Comparison of ENCODE assay signal across 16 cellular contexts in genomic region chr22:36234919-36235318, GRCh38. TPM values are rescaled to one million over a fixed set of nuclear protein-coding genes. Genes with fewer than 3 reads are reported as not detected.
DNase-seq lines count a peak whose midpoint lies in the region; ATAC-seq, FAIRE-seq and TF ChIP-seq lines count a peak whose summit lies in the region.
"Had no signal": no experiment of that assay in that cellular context is flagged by ENCODE, and none has a peak within 500 bp of the region (broad histone marks: within the 10 kb centered on the region; RNA-seq: fewer than 3 reads in every experiment).

No MANE protein-coding gene starts in this region.

- peaks cover 50% of the 10 kb centered on the region for H3K36me3 Mint-ChIP-seq in activated naive CD8-positive, alpha-beta T cell treated with anti-CD3 and anti-CD28 coated beads, Interleukin-2, amount 10 ng/mL, durations not matched to agents 7 days and 5 days
- peaks cover 49% of the 10 kb centered on the region for H3K36me3 Mint-ChIP-seq in nephron (ENCODE audit: low read depth)

- H3K9me3 Mint-ChIP-seq in activated naive CD8-positive, alpha-beta T cell treated with anti-CD3 and anti-CD28 coated beads, Interleukin-2, amount 10 ng/mL, durations not matched to agents 7 days and 5 days: peaks cover 4% of the 10 kb centered on the region
- peaks cover 2% of the 10 kb centered on the region for H3K9me3 Mint-ChIP-seq in nephron

- H3K4me3 Mint-ChIP-seq in activated naive CD8-positive, alpha-beta T cell treated with anti-CD3 and anti-CD28 coated beads, Interleukin-2, amount 10 ng/mL, durations not matched to agents 7 days and 5 days: peak overlapping the region; percentile 76
- peak overlapping the region in 1 of 3 experiments; percentile 6 for H3K4me3 Mint-ChIP-seq in nephron
- H3K4me3 Mint-ChIP-seq: nephron progenitor cell had no signal

- TF ChIP-seq CTCF in nephron (IDR thresholded peaks at IDR 0.05; ENCODE audit: unreplicated experiment in 3 of 3): no peak

- no peak for ATAC-seq in activated naive CD8-positive, alpha-beta T cell treated with anti-CD3 and anti-CD28 coated beads, Interleukin-2, amount 10 ng/mL, durations not matched to agents 7 days and 5 days (ENCODE audit: low read depth)
- ATAC-seq in GM18517 (IDR thresholded peaks at IDR 0.05; ENCODE audit: unreplicated experiment): no peak
- no peak for ATAC-seq in GM19023 (IDR thresholded peaks at IDR 0.05; ENCODE audit: unreplicated experiment)
- ATAC-seq: A549; CD8-positive, alpha-beta T cell had no signal

- peak; percentile 35 for DNase-seq in NCI-H2171 treated with DMSO at 0.1 percent for 48 hours (lab: John Stamatoyannopoulos, UW)
- no peak for DNase-seq in NCI-H2171 (lab: John Stamatoyannopoulos, UW)
- no peak for DNase-seq in GM12892 (ENCODE audit: insufficient read length)
- DNase-seq in activated naive CD8-positive, alpha-beta T cell treated with anti-CD3 and anti-CD28 coated beads, Interleukin-2, amount 10 ng/mL, durations not matched to agents 7 days and 5 days: no peak
- DNase-seq in posterior cingulate gyrus: no peak
- DNase-seq: CD8-positive, alpha-beta T cell; left ventricle myocardium inferior; nephron progenitor cell; OCI-M1; SK-N-SH; upper lobe of left lung had no signal

- H3K27me3 Mint-ChIP-seq in activated naive CD8-positive, alpha-beta T cell treated with anti-CD3 and anti-CD28 coated beads, Interleukin-2, amount 10 ng/mL, durations not matched to agents 7 days and 5 days: no peaks in the 10 kb centered on the region
- no peaks in the 10 kb centered on the region for H3K27me3 Mint-ChIP-seq in nephron (ENCODE audit: low read depth)

- TF ChIP-seq POLR2A in GM12892 (IDR thresholded peaks at IDR 0.05; ENCODE audit: low read depth, low read length): no peak

- FAIRE-seq in GM12892 (lab: Jason Lieb, UNC): peak; percentile 24
- FAIRE-seq: A549, HTR-8/SVneo had no signal

- H3K4me1 Mint-ChIP-seq in activated naive CD8-positive, alpha-beta T cell treated with anti-CD3 and anti-CD28 coated beads, Interleukin-2, amount 10 ng/mL, durations not matched to agents 7 days and 5 days: peaks cover 56% of the 10 kb centered on the region
- H3K4me1 Mint-ChIP-seq in nephron: peaks cover 52% of the 10 kb centered on the region

- H3K27ac Mint-ChIP-seq in activated naive CD8-positive, alpha-beta T cell treated with anti-CD3 and anti-CD28 coated beads, Interleukin-2, amount 10 ng/mL, durations not matched to agents 7 days and 5 days: peak overlapping the region; percentile 85
- H3K27ac Mint-ChIP-seq in nephron: peak overlapping the region; percentile 9 to 51 (median 44)

- POLR2A ChIA-PET in activated naive CD8-positive, alpha-beta T cell treated with anti-CD3 and anti-CD28 coated beads, Interleukin-2, amount 10 ng/mL, durations not matched to agents 7 days and 5 days (lab: Charles Lee): interaction anchor here (0.6 to 1.4 kb wide), 4 partner anchors 9 to 52 kb away, joined by 3 to 4 read pairs (median 4); partner anchors contain the start of gene APOL1

- intact Hi-C loops in posterior cingulate gyrus (cut with DNase I): loop anchor here (5.0 kb wide), 2 partner anchors 42 to 43 kb away; no protein-coding TSS in a partner anchor

RNA-seq across cellular contexts. Expression of gene APOL2, which starts 4.4 kb away (rescaled TPM):
- 61.7 TPM for polyA plus RNA-seq in GM12892 (2012; ENCODE audit: missing spikeins)
- total RNA-seq in activated naive CD8-positive, alpha-beta T cell treated with anti-CD3 and anti-CD28 coated beads, Interleukin-2, amount 10 ng/mL, durations not matched to agents 7 days and 5 days: 10 to 100 TPM; 77.8 to 85.0 TPM

RNA-seq across cellular contexts. Expression of gene APOL1, which starts 18.0 kb away (rescaled TPM):
- 69.3 TPM for polyA plus RNA-seq in GM12892 (2012; ENCODE audit: missing spikeins)
- 10 to 100 TPM; 38.4 to 40.9 TPM for total RNA-seq in activated naive CD8-positive, alpha-beta T cell treated with anti-CD3 and anti-CD28 coated beads, Interleukin-2, amount 10 ng/mL, durations not matched to agents 7 days and 5 days

RNA-seq across cellular contexts. Expression of gene APOL4, which starts 33.3 kb away (rescaled TPM):
- 1.5 TPM for polyA plus RNA-seq in GM12892 (2012; ENCODE audit: missing spikeins)
- 1 to 10 TPM; 5.7 to 6.5 TPM for total RNA-seq in activated naive CD8-positive, alpha-beta T cell treated with anti-CD3 and anti-CD28 coated beads, Interleukin-2, amount 10 ng/mL, durations not matched to agents 7 days and 5 days
- total RNA-seq: CD8-positive, alpha-beta T cell had no signal
- polyA plus RNA-seq: A549 had no signal
